Comparison of ENCODE assay signal across 12 cellular contexts in the genomic region with DNA sequence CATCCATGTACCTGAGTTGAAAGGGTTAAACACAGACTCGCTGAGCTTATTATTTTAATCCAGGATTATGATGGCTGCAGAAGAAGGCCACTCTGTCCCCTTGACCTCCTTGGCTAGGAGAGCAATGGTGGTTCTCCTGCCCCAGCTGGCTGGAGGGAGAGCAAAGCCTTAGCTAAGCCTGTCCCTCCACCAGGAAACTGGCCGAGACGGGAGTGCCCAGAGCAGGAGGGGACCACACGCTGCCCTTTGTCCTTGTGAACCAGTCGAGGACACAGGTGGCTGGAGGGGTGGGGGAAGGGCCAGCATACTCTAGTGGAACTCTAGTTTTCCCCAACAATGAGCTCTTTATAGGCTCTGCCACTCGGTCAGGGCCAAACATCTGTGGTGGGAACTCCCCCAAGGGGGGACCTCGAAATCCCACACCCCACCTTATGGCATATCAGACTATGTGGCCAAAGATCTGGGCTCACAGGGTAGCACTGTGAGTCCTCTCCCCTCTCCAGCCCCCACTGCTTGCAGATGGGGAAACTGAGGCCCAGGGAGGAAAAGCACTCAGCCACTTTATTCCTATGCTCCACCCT. TPM values are rescaled to one million over a fixed set of nuclear protein-coding genes. Genes with fewer than 3 reads are reported as not detected.
A peak's percentile ranks its signal among the peaks of the same experiment; 100 is the strongest.
DNase-seq lines count a peak whose midpoint lies in the region; ATAC-seq and TF ChIP-seq lines count a peak whose summit lies in the region.
"Had no signal": no experiment of that assay in that cellular context is flagged by ENCODE, and none has a peak within 500 bp of the region (broad histone marks: within the 10 kb centered on the region; RNA-seq: fewer than 3 reads in every experiment).

No MANE protein-coding gene starts in this region.

- H3K4me3 ChIP-seq in gastroesophageal sphincter (no peak overlapping the region), mucosa of descending colon (no peak overlapping the region), thyroid gland (replicated peaks in 1 of 3) (no peak overlapping the region)
- H3K4me3 ChIP-seq: HAP-1 had no signal

- TF ChIP-seq POLR2A in gastroesophageal sphincter (IDR thresholded peaks at IDR 0.05) (no peak), thyroid gland (IDR thresholded peaks at IDR 0.05) (no peak)

- TF ChIP-seq EP300 in gastroesophageal sphincter (IDR thresholded peaks at IDR 0.05): no peak

- DNase-seq in RPMI7951 (ENCODE audit: low read depth) (peak; percentile 30), mucosa of descending colon (peak in 2 of 3 donors; percentile 21 to 44), thyroid gland (peak; percentile 77 to 86), foreskin keratinocyte (no peak), GM10248 (ENCODE audit: extremely low spot score) (no peak)
- no peak for DNase-seq in stimulated activated naive CD8-positive, alpha-beta T cell treated with anti-CD3 and anti-CD28 coated beads, Interleukin-15, Interleukin-2, amounts not matched to agents 100 U/mL and 50 U/mL, for 24 hours
- DNase-seq: activated effector memory CD4-positive, alpha-beta T cell treated with Interleukin-2 at 50 U/mL for 16 hours; immature natural killer cell; stimulated activated CD4-positive, alpha-beta T cell treated with anti-CD3 and anti-CD28 coated beads, Interleukin-4, amount 100 ng/mL, for 4 hours; stimulated activated naive CD8-positive, alpha-beta T cell treated with anti-CD3 and anti-CD28 coated beads, Interleukin-15, amount 100 ng/mL, for 72 hours had no signal

- ATAC-seq in gastroesophageal sphincter: no peak
- peak; percentile 61 for ATAC-seq in mucosa of descending colon
- no peak for ATAC-seq in stimulated activated naive CD8-positive, alpha-beta T cell treated with anti-CD3 and anti-CD28 coated beads, Interleukin-15, Interleukin-2, amounts not matched to agents 100 U/mL and 50 U/mL, for 24 hours
- ATAC-seq in foreskin keratinocyte: no peak
- ATAC-seq: stimulated activated naive CD8-positive, alpha-beta T cell treated with anti-CD3 and anti-CD28 coated beads, Interleukin-15, amount 100 ng/mL, for 72 hours had no signal

- H3K36me3 ChIP-seq in gastroesophageal sphincter (peaks cover 0 to 27% of the 10 kb centered on the region in 2 donors), mucosa of descending colon (ENCODE audit: low read depth) (no peaks in the 10 kb centered on the region), thyroid gland (no peaks in the 10 kb centered on the region)
- H3K36me3 ChIP-seq: HAP-1 had no signal

- WGBS in gastroesophageal sphincter (ENCODE audit: low coverage in 1 of 2), 2 donors: 0 to 38% methylated on average over 1 of the region's 7 CpGs
- 18 to 32% methylated on average over 5 to 7 of the region's 7 CpGs for WGBS in thyroid gland, 2 donors

- intact Hi-C loops in mucosa of descending colon (cut with DNase I, micrococcal nuclease): no loop called here
- intact Hi-C loops in thyroid gland (cut with DNase I): no loop called here

- POLR2A ChIA-PET in GM10248 (lab: Yijun Ruan, JAX): no interaction called here

- H3K27me3 ChIP-seq in gastroesophageal sphincter (no peaks in the 10 kb centered on the region), thyroid gland (no peaks in the 10 kb centered on the region), foreskin keratinocyte (no peaks in the 10 kb centered on the region)

- H3K27ac ChIP-seq in gastroesophageal sphincter: peak overlapping the region; percentile 19 to 82 (median 79)
- H3K27ac ChIP-seq in thyroid gland: peak overlapping the region; percentile 89 to 99 (median 94)
- H3K27ac ChIP-seq in foreskin keratinocyte: no peak overlapping the region

- H3K4me1 ChIP-seq in gastroesophageal sphincter (peaks cover 7 to 49% (median 25%) of the 10 kb centered on the region in 3 donors), mucosa of descending colon (ENCODE audit: low read depth) (peaks cover 7% of the 10 kb centered on the region), thyroid gland (peaks cover 71 to 79% of the 10 kb centered on the region in 2 donors), foreskin keratinocyte (no peaks in the 10 kb centered on the region)

- TF ChIP-seq CTCF in gastroesophageal sphincter (IDR thresholded peaks at IDR 0.05) (no peak), mucosa of descending colon (IDR thresholded peaks at IDR 0.05) (no peak), thyroid gland (IDR thresholded peaks at IDR 0.05) (no peak), foreskin keratinocyte (conservative IDR thresholded peaks at IDR 0.05) (no peak), GM10248 (IDR thresholded peaks at IDR 0.05; ENCODE audit: control extremely low read depth, extremely low read depth, low read depth, missing control alignments) (no peak)

- CTCF ChIA-PET in GM10248 (lab: Yijun Ruan, JAX): interaction anchor here (1.0 to 1.9 kb wide), 5 partner anchors 10 to 240 kb away, joined by 3 to 8 read pairs (median 3); no protein-coding TSS in a partner anchor

- H3K9me3 ChIP-seq in gastroesophageal sphincter (no peaks in the 10 kb centered on the region), mucosa of descending colon (no peaks in the 10 kb centered on the region), thyroid gland (no peaks in the 10 kb centered on the region)
- H3K9me3 ChIP-seq: HAP-1 had no signal

RNA-seq across cellular contexts. Expression of a gene that starts 12.9 kb away (rescaled TPM):
- total RNA-seq in RPMI7951 (2014; rRNA removed; shearing (Covaris generic)): 1.6 and 1.7 TPM in 2 replicates
- 10 to 100 TPM; 11.2 to 30.9 (median 16.7) TPM for total RNA-seq in gastroesophageal sphincter
- 10 to 100 TPM in 1 of 3 donors, 1 to 10 TPM in 2; 1.2 to 11.1 (median 2.0) TPM for total RNA-seq in mucosa of descending colon
- total RNA-seq in thyroid gland: 10 to 100 TPM in 2 of 4 donors, 1 to 10 TPM in 2; 8.7 to 16.7 (median 12.5) TPM
- total RNA-seq in foreskin keratinocyte: 1.6 and 1.7 TPM in 2 replicates
- 0.90 and 1.3 TPM in 2 replicates for polyA plus RNA-seq in foreskin keratinocyte
- polyA plus RNA-seq: immature natural killer cell had no signal

Comparison
In these comparisons a context has a peak if more than half of its experiments do, and no peak if none do; other contexts are left out.
1. DNase-seq: peak in RPMI7951 (single experiment), mucosa of descending colon (2 of 3) and thyroid gland (2 of 2); none in stimulated activated naive CD8-positive, alpha-beta T cell treated with anti-CD3 and anti-CD28 coated beads, Interleukin-15, Interleukin-2, amounts not matched to agents 100 U/mL and 50 U/mL, for 24 hours (single experiment), foreskin keratinocyte (0 of 2) and GM10248 (single experiment).